11 cellular contexts compared by ENCODE assay signal in genomic region chr19:7833225-7834156, GRCh38. TPM values are rescaled to one million over a fixed set of nuclear protein-coding genes. Genes with fewer than 3 reads are reported as not detected.
DNase-seq lines count a peak whose midpoint lies in the region; ATAC-seq and TF ChIP-seq lines count a peak whose summit lies in the region.
"Had no signal": no experiment of that assay in that cellular context is flagged by ENCODE, and none has a peak within 500 bp of the region (broad histone marks: within the 10 kb centered on the region; RNA-seq: fewer than 3 reads in every experiment).

No MANE protein-coding gene starts in this region.

- H3K4me1 Mint-ChIP-seq in CD4-positive, alpha-beta T cell (ENCODE audit: low read depth) = peaks cover 11% of the 10 kb centered on the region

- H3K79me2 ChIP-seq in Karpas-422 (ENCODE audit: low read length) = no peaks in the 10 kb centered on the region

- no peaks in the 10 kb centered on the region for H3K9me2 ChIP-seq in Karpas-422 (replicated peaks; ENCODE audit: insufficient read depth, low read length)

- H3K36me3 ChIP-seq in Karpas-422 (ENCODE audit: insufficient read depth, low read length) = no peaks in the 10 kb centered on the region
- H3K36me3 ChIP-seq: BE2C had no signal

- intact Hi-C loops in CD4-positive, alpha-beta T cell (cut with DNase I, micrococcal nuclease) = no loop called here

- peaks cover 7% of the 10 kb centered on the region; the same call in 1 of the 2 replicates for H4K20me1 ChIP-seq in Karpas-422 (ENCODE audit: insufficient read depth, low read depth, low read length)

- no peaks in the 10 kb centered on the region for H3K36me3 Mint-ChIP-seq in CD4-positive, alpha-beta T cell (ENCODE audit: low read depth)
- H3K36me3 Mint-ChIP-seq: naive B cell had no signal

- H3K27me3 Mint-ChIP-seq in CD4-positive, alpha-beta T cell = no peaks in the 10 kb centered on the region
- H3K27me3 Mint-ChIP-seq: naive B cell had no signal

- no peak overlapping the region for H3K27ac Mint-ChIP-seq in CD4-positive, alpha-beta T cell
- H3K27ac Mint-ChIP-seq: activated CD4-positive, alpha-beta T cell treated with anti-CD3 and anti-CD28 coated beads, Interleukin-2, amount 10 ng/mL, durations not matched to agents 24 days and 14 days had no signal

- POLR2A ChIA-PET in CD4-positive, alpha-beta T cell (lab: Charles Lee) = no interaction called here

- H3K27ac ChIP-seq in CD4-positive, alpha-beta T cell (ENCODE audit: low read depth, low read length) = no peak overlapping the region
- H3K27ac ChIP-seq in Karpas-422 (ENCODE audit: low read length) = no peak overlapping the region

- H3K9me3 Mint-ChIP-seq in CD4-positive, alpha-beta T cell = no peaks in the 10 kb centered on the region
- H3K9me3 Mint-ChIP-seq: activated CD4-positive, alpha-beta T cell treated with anti-CD3 and anti-CD28 coated beads, Interleukin-2, amount 10 ng/mL, durations not matched to agents 24 days and 14 days; naive B cell had no signal

- H3K4me1 ChIP-seq in Karpas-422 (ENCODE audit: low read length) = peaks cover 6% of the 10 kb centered on the region
- H3K4me1 ChIP-seq: BE2C had no signal

- no peak overlapping the region for H3K9ac ChIP-seq in Karpas-422 (ENCODE audit: low read length)

- CTCF ChIA-PET in CD4-positive, alpha-beta T cell (lab: Charles Lee) = interaction anchor here (1.1 kb wide), 1 partner anchor 153 kb away, joined by 3 read pairs; the partner anchor contains the start of gene TRAPPC5

- no peaks in the 10 kb centered on the region for H3K27me3 ChIP-seq in CD4-positive, alpha-beta T cell (ENCODE audit: control insufficient read depth, insufficient read depth, low read length)
- H3K27me3 ChIP-seq in Karpas-422 (ENCODE audit: low read length) = no peaks in the 10 kb centered on the region

- no peaks in the 10 kb centered on the region for H3K9me3 ChIP-seq in CD4-positive, alpha-beta T cell (ENCODE audit: control insufficient read depth, low read length)
- no peaks in the 10 kb centered on the region for H3K9me3 ChIP-seq in Karpas-422 (ENCODE audit: low read length)
- H3K9me3 ChIP-seq: BE2C had no signal

- peak; percentile 77 for DNase-seq in AG10803 (ENCODE audit: low read depth)
- DNase-seq in M059J (ENCODE audit: low read depth) = peak; percentile 30
- DNase-seq in choroid plexus epithelial cell (ENCODE audit: low read depth) = peak; percentile 35
- peak; percentile 29 for DNase-seq in medulla oblongata (ENCODE audit: extremely low spot score)
- no peak for DNase-seq in CD4-positive, alpha-beta T cell
- no peak for DNase-seq in Karpas-422
- DNase-seq in central memory CD4-positive, alpha-beta T cell = no peak
- DNase-seq in NCI-H1930 (lab: John Stamatoyannopoulos, UW) = no peak
- DNase-seq: activated CD4-positive, alpha-beta T cell treated with anti-CD3 and anti-CD28 coated beads, Interleukin-2, amount 10 ng/mL, durations not matched to agents 24 days and 14 days; BE2C; naive B cell had no signal

- no peak for ATAC-seq in CD4-positive, alpha-beta T cell (ENCODE audit: poor library complexity)

- H3K4me3 ChIP-seq in AG10803 (ENCODE audit: low read length) (no peak overlapping the region), choroid plexus epithelial cell (ENCODE audit: low read depth, low read length) (no peak overlapping the region), Karpas-422 (ENCODE audit: low read length) (no peak overlapping the region)

- H3K4me3 Mint-ChIP-seq in CD4-positive, alpha-beta T cell = no peak overlapping the region
- H3K4me3 Mint-ChIP-seq: activated CD4-positive, alpha-beta T cell treated with anti-CD3 and anti-CD28 coated beads, Interleukin-2, amount 10 ng/mL, durations not matched to agents 24 days and 14 days had no signal

- no peak overlapping the region for H2AFZ ChIP-seq in Karpas-422 (ENCODE audit: low read length)

- TF ChIP-seq CTCF in AG10803 (conservative IDR thresholded peaks at IDR 0.05; ENCODE audit: low read length) = no peak
- no peak for TF ChIP-seq CTCF in choroid plexus epithelial cell (conservative IDR thresholded peaks at IDR 0.05; ENCODE audit: low read depth, low read length)
- no peak for TF ChIP-seq CTCF in CD4-positive, alpha-beta T cell (IDR thresholded peaks at IDR 0.05)

- H3K4me2 ChIP-seq in Karpas-422 (ENCODE audit: low read depth, low read length, poor library complexity, severe bottlenecking) = no peak overlapping the region

RNA-seq across cellular contexts. Expression of gene EVI5L, which starts 3.5 kb away (rescaled TPM):
- 20.7 and 29.2 TPM in 2 replicates for total RNA-seq in M059J (2014; rRNA removed; shearing (Covaris generic))
- 1 to 10 TPM; 5.2 to 6.0 TPM for total RNA-seq in CD4-positive, alpha-beta T cell
- total RNA-seq in Karpas-422 (2014; rRNA removed; shearing (Covaris generic); ENCODE audit: low replicate concordance) = 6.0 and 8.9 TPM in 2 replicates

RNA-seq across cellular contexts. Expression of gene PRR36, which starts 40.7 kb away (rescaled TPM):
- not detected in 2 replicates for total RNA-seq in M059J (2014; rRNA removed; shearing (Covaris generic))
- total RNA-seq in CD4-positive, alpha-beta T cell = under 1 TPM; 0.25 to 0.30 TPM
- total RNA-seq in Karpas-422 (2014; rRNA removed; shearing (Covaris generic); ENCODE audit: low replicate concordance) = not detected in 2 replicates

RNA-seq across cellular contexts. Expression of gene LRRC8E, which starts 54.8 kb away (rescaled TPM):
- 7.6 and 15.2 TPM in 2 replicates for total RNA-seq in M059J (2014; rRNA removed; shearing (Covaris generic))
- not detected for total RNA-seq in CD4-positive, alpha-beta T cell
- total RNA-seq in Karpas-422 (2014; rRNA removed; shearing (Covaris generic); ENCODE audit: low replicate concordance) = not detected in 2 replicates
- total RNA-seq: activated CD4-positive, alpha-beta T cell treated with anti-CD3 and anti-CD28 coated beads, Interleukin-2, amount 10 ng/mL, durations not matched to agents 24 days and 14 days had no signal

Comparison
In these comparisons a context has a peak if more than half of its experiments do, and no peak if none do; other contexts are left out.
1. DNase-seq: peak in AG10803 (single experiment), M059J (single experiment), choroid plexus epithelial cell (single experiment) and medulla oblongata (single experiment); none in CD4-positive, alpha-beta T cell (0 of 10), Karpas-422 (single experiment), central memory CD4-positive, alpha-beta T cell (single experiment) and NCI-H1930 (0 of 2).